ENCODE assay signal across 17 cellular contexts in the genomic region with DNA sequence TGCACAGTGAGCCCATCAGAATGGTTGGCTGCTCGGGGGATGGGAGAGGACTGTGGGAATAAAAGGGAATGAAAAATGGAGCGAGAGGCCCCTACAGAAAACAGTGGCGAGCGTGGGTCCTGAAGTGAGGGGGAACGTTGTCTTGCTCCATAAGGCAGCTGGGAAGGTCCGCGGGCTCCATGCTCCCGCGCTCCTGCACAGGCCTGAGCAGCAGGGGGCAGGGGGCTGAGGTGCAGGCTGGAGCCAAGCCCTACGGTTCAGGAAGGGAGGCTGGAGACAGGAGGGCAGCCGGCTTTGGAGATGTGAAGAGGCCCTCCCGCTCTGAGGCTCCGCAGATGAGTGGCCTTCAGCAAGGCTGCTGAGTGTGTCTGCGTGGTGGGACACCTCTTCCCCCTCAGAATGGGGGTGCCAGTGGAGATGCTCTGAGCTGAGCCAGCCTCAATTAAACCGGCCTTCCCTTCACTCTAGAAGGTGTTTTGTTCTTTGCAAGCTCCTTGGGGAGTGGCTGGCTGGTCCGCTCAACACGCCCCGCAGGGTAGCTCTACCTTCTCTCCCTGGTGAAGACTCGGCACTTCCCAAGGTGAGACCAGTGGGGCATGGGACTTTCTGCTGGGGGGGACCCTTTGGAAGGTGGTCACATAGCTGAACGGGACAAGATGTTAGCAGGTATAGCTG.
"Had no signal": no experiment of that assay in that cellular context is flagged by ENCODE, and none has a peak within 500 bp of the region (broad histone marks: within the 10 kb centered on the region; RNA-seq: fewer than 3 reads in every experiment).

No MANE protein-coding gene starts in this region.

- H3K27ac ChIP-seq: adrenal gland, coronary artery, pancreas, SK-N-MC had no signal

- ATAC-seq: activated CD8-positive, alpha-beta memory T cell treated with anti-CD3 and anti-CD28 coated beads, Interleukin-2, amount 10 ng/mL, durations not matched to agents 7 days and 5 days; T-cell had no signal

- DNase-seq: activated CD4-positive, alpha-beta T cell treated with anti-CD3 and anti-CD28 coated beads for 1 hour; activated CD4-positive, alpha-beta T cell treated with anti-CD3 and anti-CD28 coated beads, Interleukin-2, amount 50 U/mL, for 48 hours; activated CD8-positive, alpha-beta memory T cell treated with anti-CD3 and anti-CD28 coated beads, Interleukin-2, amount 10 ng/mL, durations not matched to agents 7 days and 5 days; activated naive CD4-positive, alpha-beta T cell treated with anti-CD3 and anti-CD28 coated beads, Interleukin-2, amount 50 U/mL, for 16 hours; activated T-cell treated with anti-CD3 and anti-CD28 coated beads, Interleukin-2, amount 50 U/mL, for 24 hours; adrenal gland; caudate nucleus; hippocampal formation; stimulated activated CD4-positive, alpha-beta T cell treated with anti-CD3 and anti-CD28 coated beads, Interleukin-4, amount 100 ng/mL, for 1 hour; stimulated activated naive CD4-positive, alpha-beta T cell; T-cell; T1000 had no signal

- H3K9me3 Mint-ChIP-seq: activated T-cell treated with anti-CD3 and anti-CD28 coated beads, Interleukin-2, amount 50 U/mL, for 24 hours; neural crest cell; T-cell had no signal

- H3K4me3 Mint-ChIP-seq: activated CD8-positive, alpha-beta memory T cell treated with anti-CD3 and anti-CD28 coated beads, Interleukin-2, amount 10 ng/mL, durations not matched to agents 7 days and 5 days; activated T-cell treated with anti-CD3 and anti-CD28 coated beads, Interleukin-2, amount 50 U/mL, for 24 hours; neural crest cell; T-cell had no signal

- H3K9me3 ChIP-seq: adrenal gland, pancreas, transverse colon had no signal

- H3K4me1 ChIP-seq: adrenal gland, pancreas had no signal

- H3K36me3 ChIP-seq: adrenal gland, pancreas, transverse colon had no signal

- H3K27ac Mint-ChIP-seq: activated CD8-positive, alpha-beta memory T cell treated with anti-CD3 and anti-CD28 coated beads, Interleukin-2, amount 10 ng/mL, durations not matched to agents 7 days and 5 days; activated T-cell treated with anti-CD3 and anti-CD28 coated beads, Interleukin-2, amount 50 U/mL, for 24 hours; T-cell had no signal

- H3K4me3 ChIP-seq: adrenal gland, coronary artery, pancreas, SK-N-MC, transverse colon had no signal

- H3K36me3 Mint-ChIP-seq: activated CD8-positive, alpha-beta memory T cell treated with anti-CD3 and anti-CD28 coated beads, Interleukin-2, amount 10 ng/mL, durations not matched to agents 7 days and 5 days had no signal

- H3K4me1 Mint-ChIP-seq: activated CD8-positive, alpha-beta memory T cell treated with anti-CD3 and anti-CD28 coated beads, Interleukin-2, amount 10 ng/mL, durations not matched to agents 7 days and 5 days; T-cell had no signal

- H3K27me3 Mint-ChIP-seq: activated CD8-positive, alpha-beta memory T cell treated with anti-CD3 and anti-CD28 coated beads, Interleukin-2, amount 10 ng/mL, durations not matched to agents 7 days and 5 days had no signal

- H3K27me3 ChIP-seq: adrenal gland, pancreas, transverse colon had no signal
